Comparison of ENCODE assay signal across 8 cellular contexts in the genomic region with DNA sequence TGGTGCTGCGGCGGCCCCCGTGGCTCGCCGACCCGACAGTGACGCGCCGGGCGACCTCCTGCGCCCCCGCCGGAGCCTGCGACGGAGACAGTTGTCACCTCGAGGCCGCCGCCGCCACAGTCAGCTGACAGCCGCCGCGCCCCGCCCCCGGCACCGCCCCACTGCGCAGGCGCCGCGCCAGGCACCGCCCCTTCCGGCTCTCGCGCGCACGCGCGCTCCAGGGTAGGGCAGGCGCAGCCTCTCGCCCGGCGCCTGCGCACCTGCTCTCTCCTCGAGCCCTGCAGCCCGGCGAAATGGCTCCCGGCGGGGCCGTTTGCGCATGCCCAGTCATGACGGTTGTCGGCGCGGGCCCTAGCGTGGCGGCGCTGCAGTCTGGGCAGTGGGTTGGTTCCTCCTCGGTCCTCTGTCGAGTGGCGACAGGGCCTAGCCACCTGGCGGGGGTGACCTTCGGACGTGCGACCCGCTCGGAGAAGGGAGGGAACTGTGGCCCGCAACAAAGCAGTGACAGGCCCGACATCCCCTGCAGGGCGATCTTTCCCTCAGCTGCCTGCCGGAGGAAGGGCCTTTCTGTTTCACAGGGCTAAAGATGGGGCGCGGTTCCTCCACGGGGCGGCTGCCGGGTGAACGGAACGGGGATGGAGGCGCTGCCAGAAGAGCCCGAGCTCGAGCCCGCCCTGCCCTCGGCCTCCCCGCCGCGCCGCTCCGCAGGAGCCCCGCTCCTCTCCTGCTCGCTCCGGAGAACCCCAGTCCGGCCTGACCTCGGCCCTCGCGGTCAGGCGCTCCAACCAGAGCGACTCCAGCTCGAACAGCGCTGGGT. TPM values are rescaled to one million over a fixed set of nuclear protein-coding genes. Genes with fewer than 3 reads are reported as not detected.
DNase-seq lines count a peak whose midpoint lies in the region; ATAC-seq lines count a peak whose summit lies in the region.

Gene TOLLIP (minus strand): TSS at position 135 of the 817 bp plus-strand sequence. CDS start 134 bp downstream, at position 1.

- POLR2A ChIA-PET in activated CD8-positive, alpha-beta memory T cell treated with anti-CD3 and anti-CD28 coated beads for 36 hours (lab: Charles Lee), result interaction anchor here (0.6 to 3.9 kb wide), 5 partner anchors 26 to 467 kb away, joined by 3 to 21 read pairs (median 3); partner anchors contain the start of genes BRSK2 and TSPAN4

- H3K9me3 Mint-ChIP-seq in effector memory CD8-positive, alpha-beta T cell, result peaks cover 0 to 3% of the 10 kb centered on the region in 2 donors
- H3K9me3 Mint-ChIP-seq in memory B cell, result no peaks in the 10 kb centered on the region

- peak within 1 kb of the TSS; percentile 80 to 92 for H3K4me3 Mint-ChIP-seq in effector memory CD8-positive, alpha-beta T cell
- peak within 1 kb of the TSS; percentile 84 for H3K4me3 Mint-ChIP-seq in memory B cell

- peaks cover 24% of the 10 kb centered on the region for H3K36me3 Mint-ChIP-seq in effector memory CD8-positive, alpha-beta T cell (ENCODE audit: insufficient read depth)
- H3K36me3 Mint-ChIP-seq in memory B cell, result no peaks in the 10 kb centered on the region

- peaks cover 38 to 39% of the 10 kb centered on the region in 2 donors for H3K4me1 Mint-ChIP-seq in effector memory CD8-positive, alpha-beta T cell (ENCODE audit: low read depth in 2 of 2)
- peaks cover 30% of the 10 kb centered on the region for H3K4me1 Mint-ChIP-seq in memory B cell

- H3K27me3 Mint-ChIP-seq in effector memory CD8-positive, alpha-beta T cell, result no peaks in the 10 kb centered on the region
- no peaks in the 10 kb centered on the region for H3K27me3 Mint-ChIP-seq in memory B cell

- DNase-seq in COLO829 (ENCODE audit: low spot score), result peak; percentile 99
- DNase-seq in HS-5 (ENCODE audit: low read depth), result peak; percentile 67
- DNase-seq in NK-92 (lab: John Stamatoyannopoulos, UW; ENCODE audit: unreplicated experiment), result peak; percentile 90
- DNase-seq in effector memory CD8-positive, alpha-beta T cell, result peak; percentile 95 to 100 (median 99)
- peak; percentile 100 for DNase-seq in memory B cell (ENCODE audit: low spot score in 2 of 2)
- DNase-seq in stimulated activated CD8-positive, alpha-beta memory T cell treated with anti-CD3 and anti-CD28 coated beads, Interleukin-12 subunit alpha, Interleukin-12 subunit beta, amount 100 ng/mL, for 1 hour (ENCODE audit: low read depth), result peak; percentile 97

- ATAC-seq in GM19468 (IDR thresholded peaks at IDR 0.05; ENCODE audit: extremely low read depth, unreplicated experiment), result peak; percentile 72
- ATAC-seq in effector memory CD8-positive, alpha-beta T cell (replicated peaks), result peak; percentile 82
- peak; percentile 64 for ATAC-seq in memory B cell (ENCODE audit: low read depth)

- H3K27ac Mint-ChIP-seq in effector memory CD8-positive, alpha-beta T cell, result peak within 1 kb of the TSS; percentile 90 to 93
- peak within 1 kb of the TSS; percentile 98 for H3K27ac Mint-ChIP-seq in memory B cell

- CTCF ChIA-PET in activated CD8-positive, alpha-beta memory T cell treated with anti-CD3 and anti-CD28 coated beads for 36 hours (lab: Charles Lee), result interaction anchor here (1.4 kb wide), 1 partner anchor 73 kb away, joined by 5 read pairs; no protein-coding TSS in a partner anchor

RNA-seq across cellular contexts. Expression of gene TOLLIP, which starts in this region (rescaled TPM):
- total RNA-seq in activated CD8-positive, alpha-beta memory T cell treated with anti-CD3 and anti-CD28 coated beads for 36 hours, result 10 to 100 TPM; 37.1 to 40.7 TPM

Comparison
In these comparisons a context has a peak if more than half of its experiments do, and no peak if none do; other contexts are left out.
1. Peak in every context shown above with its lines: DNase-seq and ATAC-seq.